ENCODE assay signal across 16 cellular contexts in the genomic region with DNA sequence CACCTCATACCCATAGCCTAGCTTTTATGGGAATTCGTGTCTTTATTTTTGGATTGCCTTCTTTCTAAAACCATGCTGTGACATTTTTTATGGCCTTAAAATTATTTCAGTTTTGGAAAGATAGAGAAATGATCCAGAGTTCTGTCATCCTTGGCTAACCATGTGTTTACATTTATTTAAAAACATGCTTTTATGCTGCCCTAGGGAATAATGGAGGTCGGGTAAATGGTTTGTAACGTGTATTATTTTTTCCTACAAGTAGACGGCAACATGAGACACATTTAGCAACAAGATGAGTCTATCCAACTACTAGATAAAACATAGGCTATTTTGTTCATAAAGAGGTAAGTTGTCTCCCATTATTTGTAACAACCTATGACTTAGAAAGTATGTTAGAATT. TPM values are rescaled to one million over a fixed set of nuclear protein-coding genes. Genes with fewer than 3 reads are reported as not detected.
DNase-seq lines count a peak whose midpoint lies in the region; ATAC-seq lines count a peak whose summit lies in the region.
"Had no signal": no experiment of that assay in that cellular context is flagged by ENCODE, and none has a peak within 500 bp of the region (broad histone marks: within the 10 kb centered on the region; RNA-seq: fewer than 3 reads in every experiment).

No MANE protein-coding gene starts in this region.

- peaks cover 3% of the 10 kb centered on the region for H3K36me3 Mint-ChIP-seq in activated naive CD4-positive, alpha-beta T cell treated with anti-CD3 and anti-CD28 coated beads for 36 hours (ENCODE audit: low read depth)
- peaks cover 13% of the 10 kb centered on the region for H3K36me3 Mint-ChIP-seq in activated naive CD4-positive, alpha-beta T cell treated with anti-CD3 and anti-CD28 coated beads, Interleukin-2, amount 10 ng/mL, durations not matched to agents 7 days and 5 days
- H3K36me3 Mint-ChIP-seq in T-helper 17 cell (ENCODE audit: low read depth): peaks cover 2% of the 10 kb centered on the region

- intact Hi-C loops in activated naive CD4-positive, alpha-beta T cell treated with anti-CD3 and anti-CD28 coated beads for 36 hours (cut with micrococcal nuclease): no loop called here

- peak overlapping the region; percentile 97 for H3K27ac ChIP-seq in temporal lobe (ENCODE audit: low read depth, low read length)
- H3K27ac ChIP-seq: ascending aorta, PC-9, sigmoid colon, upper lobe of right lung had no signal

- H3K4me1 Mint-ChIP-seq in activated naive CD4-positive, alpha-beta T cell treated with anti-CD3 and anti-CD28 coated beads for 36 hours (ENCODE audit: low read depth): peaks cover 64% of the 10 kb centered on the region
- peaks cover 58% of the 10 kb centered on the region for H3K4me1 Mint-ChIP-seq in activated naive CD4-positive, alpha-beta T cell treated with anti-CD3 and anti-CD28 coated beads, Interleukin-2, amount 10 ng/mL, durations not matched to agents 7 days and 5 days
- H3K4me1 Mint-ChIP-seq in T-helper 17 cell: peaks cover 28% of the 10 kb centered on the region

- H3K27me3 Mint-ChIP-seq in activated naive CD4-positive, alpha-beta T cell treated with anti-CD3 and anti-CD28 coated beads for 36 hours (ENCODE audit: low read depth): no peaks in the 10 kb centered on the region
- no peaks in the 10 kb centered on the region for H3K27me3 Mint-ChIP-seq in activated naive CD4-positive, alpha-beta T cell treated with anti-CD3 and anti-CD28 coated beads, Interleukin-2, amount 10 ng/mL, durations not matched to agents 7 days and 5 days
- H3K27me3 Mint-ChIP-seq in T-helper 17 cell: no peaks in the 10 kb centered on the region

- no peak overlapping the region for H3K4me3 Mint-ChIP-seq in activated naive CD4-positive, alpha-beta T cell treated with anti-CD3 and anti-CD28 coated beads for 36 hours
- no peak overlapping the region for H3K4me3 Mint-ChIP-seq in activated naive CD4-positive, alpha-beta T cell treated with anti-CD3 and anti-CD28 coated beads, Interleukin-2, amount 10 ng/mL, durations not matched to agents 7 days and 5 days
- no peak overlapping the region for H3K4me3 Mint-ChIP-seq in T-helper 17 cell

- peak overlapping the region; percentile 82 for H3K27ac Mint-ChIP-seq in activated naive CD4-positive, alpha-beta T cell treated with anti-CD3 and anti-CD28 coated beads for 36 hours
- no peak overlapping the region for H3K27ac Mint-ChIP-seq in activated naive CD4-positive, alpha-beta T cell treated with anti-CD3 and anti-CD28 coated beads, Interleukin-2, amount 10 ng/mL, durations not matched to agents 7 days and 5 days
- peak overlapping the region; percentile 69 for H3K27ac Mint-ChIP-seq in T-helper 17 cell

- H3K9me3 Mint-ChIP-seq in activated naive CD4-positive, alpha-beta T cell treated with anti-CD3 and anti-CD28 coated beads for 36 hours: no peaks in the 10 kb centered on the region
- H3K9me3 Mint-ChIP-seq in activated naive CD4-positive, alpha-beta T cell treated with anti-CD3 and anti-CD28 coated beads, Interleukin-2, amount 10 ng/mL, durations not matched to agents 7 days and 5 days: no peaks in the 10 kb centered on the region
- H3K9me3 Mint-ChIP-seq: activated T-helper 1 cell treated with anti-CD3 and anti-CD28 coated beads, Interleukin-12 subunit alpha, Interleukin-12 subunit beta, Interleukin-2, Interleukin-4 antibody, amounts not matched to agents 30 ng/mL and 10 ng/mL and 1 ng/mL, durations not matched to agents 14 hours and 24 hours and 36 hours had no signal

- H3K9me3 ChIP-seq in T-helper 17 cell (ENCODE audit: control insufficient read depth, low read length, poor library complexity, severe bottlenecking): no peaks in the 10 kb centered on the region
- H3K9me3 ChIP-seq: ascending aorta, sigmoid colon, upper lobe of right lung had no signal

- CTCF ChIA-PET in activated naive CD4-positive, alpha-beta T cell treated with anti-CD3 and anti-CD28 coated beads for 36 hours (lab: Charles Lee): interaction anchor here (0.6 to 16.1 kb wide), 61 partner anchors 8 to 571 kb away, joined by 3 to 263 read pairs (median 6); no protein-coding TSS in a partner anchor
- CTCF ChIA-PET in activated naive CD4-positive, alpha-beta T cell treated with anti-CD3 and anti-CD28 coated beads, Interleukin-2, amount 10 ng/mL, durations not matched to agents 7 days and 5 days (lab: Charles Lee): interaction anchor here (0.7 to 9.8 kb wide), 40 partner anchors 10 to 549 kb away, joined by 3 to 112 read pairs (median 6); a partner anchor contains a TSS

- no peak for ATAC-seq in T-helper 17 cell
- ATAC-seq in GM21717 (IDR thresholded peaks at IDR 0.05; ENCODE audit: unreplicated experiment): no peak
- no peak for ATAC-seq in GM18907 (IDR thresholded peaks at IDR 0.05; ENCODE audit: unreplicated experiment)

- DNase-seq in activated naive CD4-positive, alpha-beta T cell treated with anti-CD3 and anti-CD28 coated beads for 36 hours: no peak
- DNase-seq in activated naive CD4-positive, alpha-beta T cell treated with anti-CD3 and anti-CD28 coated beads, Interleukin-2, amount 10 ng/mL, durations not matched to agents 7 days and 5 days: no peak
- DNase-seq in T-helper 17 cell (no peak), fibroblast of peridontal ligament (ENCODE audit: extremely low read depth) (peak; percentile 29), ureter (ENCODE audit: low spot score) (no peak)
- DNase-seq: cortex of kidney, NCI-H510A had no signal

RNA-seq across cellular contexts. Expression of a gene that starts 2.5 kb away (rescaled TPM):
- 1 to 10 TPM; 1.0 to 1.6 TPM for total RNA-seq in activated naive CD4-positive, alpha-beta T cell treated with anti-CD3 and anti-CD28 coated beads for 36 hours
- total RNA-seq in T-helper 17 cell (10 to 100 TPM; 10.2 to 11.6 TPM), temporal lobe (under 0.01 TPM), ureter (0.70 TPM)
- total RNA-seq: ascending aorta, epithelial cell of proximal tubule, PC-9 had no signal
